In the genomic region with DNA sequence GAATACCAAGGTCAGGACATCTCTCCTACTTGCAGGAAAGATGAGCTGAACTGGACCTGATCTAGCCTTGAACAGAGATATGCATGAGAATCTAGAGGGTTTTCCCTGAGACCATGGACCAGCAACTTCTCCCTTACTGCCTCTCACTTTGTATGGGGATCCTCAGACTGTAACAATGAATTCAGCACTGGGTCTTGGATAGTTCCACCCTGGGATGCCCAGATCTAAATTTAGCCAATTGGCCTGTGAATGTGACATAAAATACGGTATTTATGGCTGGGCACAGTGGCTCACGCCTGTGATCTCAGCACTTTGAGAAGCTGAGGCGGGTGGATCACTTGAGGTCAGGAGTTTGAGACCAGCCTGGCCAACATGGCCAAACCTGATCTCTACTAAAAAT, we compare ENCODE assay signal across 16 cellular contexts. TPM values are rescaled to one million over a fixed set of nuclear protein-coding genes. Genes with fewer than 3 reads are reported as not detected.
"Had no signal": no experiment of that assay in that cellular context is flagged by ENCODE, and none has a peak within 500 bp of the region (broad histone marks: within the 10 kb centered on the region; RNA-seq: fewer than 3 reads in every experiment).

No MANE protein-coding gene starts in this region.

- ATAC-seq: body of pancreas, lower lobe of right lung had no signal

- H3K27me3 ChIP-seq: body of pancreas, ovary had no signal

- H3K4me3 ChIP-seq: body of pancreas, lower lobe of right lung, ovary, thoracic aorta had no signal

- H3K4me1 ChIP-seq: body of pancreas, lower lobe of right lung had no signal

- H3K27ac ChIP-seq: body of pancreas, lower lobe of right lung, ovary, thoracic aorta had no signal

- H3K9me3 ChIP-seq: body of pancreas, lower lobe of right lung, ovary, thoracic aorta had no signal

- DNase-seq: activated CD4-positive, alpha-beta T cell treated with anti-CD3 and anti-CD28 coated beads, Interleukin-2, amount 50 U/mL, for 1 hour; activated CD8-positive, alpha-beta memory T cell treated with anti-CD3 and anti-CD28 coated beads for 24 hours; activated gamma-delta T cell treated with Interleukin-2 at 50 U/mL for 16 hours; activated naive CD8-positive, alpha-beta T cell treated with anti-CD3 and anti-CD28 coated beads for 36 hours; amygdala; body of pancreas; effector memory CD4-positive, alpha-beta T cell; foreskin melanocyte; kidney glomerular epithelial cell; lower lobe of right lung; ovary; stimulated activated CD4-positive, alpha-beta T cell treated with anti-CD3 and anti-CD28 coated beads, Interleukin-12 subunit alpha, Interleukin-12 subunit beta, amount 100 ng/mL, for 4 hours; stimulated activated CD4-positive, alpha-beta T cell treated with anti-CD3 and anti-CD28 coated beads, Interleukin-2, amount 100 ng/mL, for 24 hours had no signal

- H3K36me3 ChIP-seq: lower lobe of right lung, ovary, thoracic aorta had no signal

RNA-seq across cellular contexts. Expression of gene LILRA2, which starts 15.3 kb away (rescaled TPM):
- total RNA-seq: activated naive CD8-positive, alpha-beta T cell treated with anti-CD3 and anti-CD28 coated beads for 36 hours; neural crest cell had no signal

RNA-seq across cellular contexts. Expression of gene LILRA1, which starts 35.1 kb away (rescaled TPM):
- total RNA-seq: activated naive CD8-positive, alpha-beta T cell treated with anti-CD3 and anti-CD28 coated beads for 36 hours; neural crest cell had no signal

RNA-seq across cellular contexts. Expression of gene LAIR2, which starts 55.7 kb away (rescaled TPM):
- total RNA-seq: body of pancreas, neural crest cell, ovary, thoracic aorta, ureter had no signal
- polyA plus RNA-seq: ovary had no signal
